Comparison of ENCODE assay signal across 8 cellular contexts in the genomic region with DNA sequence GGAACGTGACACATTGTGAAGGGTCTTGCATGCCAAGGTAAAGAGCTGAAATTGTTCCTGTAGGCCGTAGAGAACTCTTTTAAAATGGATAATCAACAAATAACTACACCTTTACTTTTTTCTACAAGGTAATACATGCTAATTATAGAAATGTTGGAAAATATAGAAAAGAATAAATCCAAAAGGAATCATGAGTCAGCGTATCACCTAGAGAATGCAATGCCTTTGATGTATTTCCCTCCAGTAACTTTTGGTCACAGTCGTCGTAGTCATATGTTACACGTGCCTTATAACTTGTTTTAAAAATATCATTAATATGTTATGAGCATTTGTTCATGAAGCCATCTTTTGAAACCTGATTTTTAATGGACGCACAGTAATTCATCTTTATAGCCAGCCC.
"Had no signal": no experiment of that assay in that cellular context is flagged by ENCODE, and none has a peak within 500 bp of the region (broad histone marks: within the 10 kb centered on the region; RNA-seq: fewer than 3 reads in every experiment).

No MANE protein-coding gene starts in this region.

- DNase-seq: H9, HCEC 1CT, KG1 had no signal

- ATAC-seq: GM23338, K562 had no signal

- FAIRE-seq: H1, H54, HTR-8/SVneo, K562 had no signal

- H3K4me2 ChIP-seq: GM23338 had no signal

- H3K4me3 ChIP-seq: GM23338, K562 had no signal
